ENCODE assay signal across 20 cellular contexts in genomic region chr22:46511391-46512370, GRCh38. TPM values are rescaled to one million over a fixed set of nuclear protein-coding genes. Genes with fewer than 3 reads are reported as not detected.
DNase-seq lines count a peak whose midpoint lies in the region; ATAC-seq, FAIRE-seq and TF ChIP-seq lines count a peak whose summit lies in the region.
"Had no signal": no experiment of that assay in that cellular context is flagged by ENCODE, and none has a peak within 500 bp of the region (broad histone marks: within the 10 kb centered on the region; RNA-seq: fewer than 3 reads in every experiment).

No MANE protein-coding gene starts in this region.

- H2BK12ac ChIP-seq in H1 (ENCODE audit: low read depth, low read length) = peak overlapping the region; percentile 44; the same call in 1 of the 2 replicates

- no peak overlapping the region for H3K23ac ChIP-seq in H1 (ENCODE audit: insufficient read length)

- 0 out of 2 replicates have a peak overlapping the region, but pooled peaks have one; percentile 2 for H4K8ac ChIP-seq in H1 (ENCODE audit: extremely low read depth, insufficient read depth, low read length)

- peaks cover 4% of the 10 kb centered on the region for H3K27me3 Mint-ChIP-seq in activated CD4-positive, alpha-beta memory T cell treated with anti-CD3 and anti-CD28 coated beads, Interleukin-2, amount 10 ng/mL, durations not matched to agents 7 days and 5 days
- H3K27me3 Mint-ChIP-seq in activated T-helper 1 cell treated with anti-CD3 and anti-CD28 coated beads, Interleukin-12 subunit alpha, Interleukin-12 subunit beta, Interleukin-2, Interleukin-4 antibody, amounts not matched to agents 30 ng/mL and 10 ng/mL and 1 ng/mL, durations not matched to agents 14 hours and 24 hours and 36 hours (ENCODE audit: insufficient read depth) = peaks cover 2% of the 10 kb centered on the region

- no peak overlapping the region for H2BK5ac ChIP-seq in H1 (ENCODE audit: low read depth, low read length)

- H4K20me1 ChIP-seq in BLaER1 (no peaks in the 10 kb centered on the region), H1 (replicated peaks in 1 of 2; ENCODE audit: control insufficient read depth in 1 of 2, insufficient read depth in 2 of 2, low read length in 2 of 2) (peaks cover 0 to 8% of the 10 kb centered on the region in 2 experiments)

- H3K4ac ChIP-seq in H1 (replicated peaks; ENCODE audit: insufficient read length, low read depth, low read length) = no peak overlapping the region

- no peak overlapping the region for H2BK15ac ChIP-seq in H1 (ENCODE audit: low read length)

- H3K27me3 ChIP-seq in BLaER1 (no peaks in the 10 kb centered on the region), H1 (replicated peaks in 1 of 4; ENCODE audit: control insufficient read depth in 3 of 4, extremely low read depth in 1 of 4, insufficient read depth in 3 of 4, low read length in 3 of 4) (no peaks in the 10 kb centered on the region)

- FAIRE-seq in H1 (lab: Jason Lieb, UNC) = no peak
- FAIRE-seq: A549, RCC 7860 had no signal

- no peak overlapping the region for H2BK20ac ChIP-seq in H1 (ENCODE audit: low read length)

- TF ChIP-seq EP300 in H1 (IDR thresholded peaks at IDR 0.05; ENCODE audit: borderline replicate concordance in 1 of 2, low read depth in 2 of 2, low read length in 2 of 2) = no peak

- TF ChIP-seq POLR2A in H1 (IDR thresholded peaks at IDR 0.05; ENCODE audit: control extremely low read depth in 1 of 2, low read depth in 2 of 2, low read length in 2 of 2) = no peak

- no peak overlapping the region for H3K27ac Mint-ChIP-seq in activated CD4-positive, alpha-beta memory T cell treated with anti-CD3 and anti-CD28 coated beads, Interleukin-2, amount 10 ng/mL, durations not matched to agents 7 days and 5 days
- no peak overlapping the region for H3K27ac Mint-ChIP-seq in activated T-helper 1 cell treated with anti-CD3 and anti-CD28 coated beads, Interleukin-12 subunit alpha, Interleukin-12 subunit beta, Interleukin-2, Interleukin-4 antibody, amounts not matched to agents 30 ng/mL and 10 ng/mL and 1 ng/mL, durations not matched to agents 14 hours and 24 hours and 36 hours
- H3K27ac Mint-ChIP-seq: CD4-positive, alpha-beta memory T cell; IgD-negative memory B cell had no signal

- POLR2A ChIA-PET in HEK293 (lab: Yijun Ruan, JAX) = no interaction called here
- POLR2A ChIA-PET in H1 (lab: Charles Lee; ENCODE audit: partially characterized antibody) = interaction anchor here (0.6 to 1.9 kb wide), 3 partner anchors 11 to 90 kb away, joined by 3 to 8 read pairs (median 3); partner anchors contain the start of gene CELSR1
- POLR2A ChIA-PET in activated CD4-positive, alpha-beta memory T cell treated with anti-CD3 and anti-CD28 coated beads, Interleukin-2, amount 10 ng/mL, durations not matched to agents 7 days and 5 days (lab: Charles Lee) = no interaction called here

- H3K27ac ChIP-seq in BLaER1 (peak overlapping the region; percentile 55), HEK293 (ENCODE audit: extremely low read depth, low read depth, low read length) (no peak overlapping the region), H1 (ENCODE audit: low read depth, low read length) (no peak overlapping the region)
- H3K27ac ChIP-seq: SJCRH30 had no signal

- no peak overlapping the region for H2AFZ ChIP-seq in H1 (ENCODE audit: low read length)

- H3K79me2 ChIP-seq in H1 (ENCODE audit: control insufficient read depth in 1 of 2, insufficient read depth in 2 of 2, low read length in 2 of 2) = no peaks in the 10 kb centered on the region; a peak in 1 of 4 replicates

- no peaks in the 10 kb centered on the region for H3K4me1 Mint-ChIP-seq in activated CD4-positive, alpha-beta memory T cell treated with anti-CD3 and anti-CD28 coated beads, Interleukin-2, amount 10 ng/mL, durations not matched to agents 7 days and 5 days
- no peaks in the 10 kb centered on the region for H3K4me1 Mint-ChIP-seq in activated T-helper 1 cell treated with anti-CD3 and anti-CD28 coated beads, Interleukin-12 subunit alpha, Interleukin-12 subunit beta, Interleukin-2, Interleukin-4 antibody, amounts not matched to agents 30 ng/mL and 10 ng/mL and 1 ng/mL, durations not matched to agents 14 hours and 24 hours and 36 hours (ENCODE audit: low read depth)

- H3K4me3 ChIP-seq in BLaER1 (no peak overlapping the region), HEK293 (ENCODE audit: low read depth, low read length) (no peak overlapping the region), H1 (ENCODE audit: extremely low read depth in 1 of 4, insufficient read depth in 2 of 4, low read depth in 3 of 4, low read length in 4 of 4) (no peak overlapping the region)
- H3K4me3 ChIP-seq: A549, SJCRH30 had no signal

- no peak overlapping the region for H3K56ac ChIP-seq in H1 (replicated peaks; ENCODE audit: insufficient read length, low read depth, low read length)

- TF ChIP-seq CTCF in HEK293 (tag by site-specific recombination; IDR thresholded peaks at IDR 0.05) (no peak), H1 (IDR thresholded peaks at IDR 0.05; ENCODE audit: control extremely low read depth in 1 of 3, insufficient read depth in 1 of 3, low read depth in 1 of 3, low read length in 3 of 3) (no peak)

- H2AK5ac ChIP-seq in H1 (ENCODE audit: low read depth, low read length) = no peak overlapping the region; the same call in 1 of the 2 replicates

- TF ChIP-seq RAD21 in H1 (IDR thresholded peaks at IDR 0.05 in 1 of 2, conservative IDR thresholded peaks at IDR 0.05 in 1 of 2; ENCODE audit: low read depth in 2 of 2, low read length in 2 of 2) = no peak

- H3K9me3 ChIP-seq in BLaER1 (no peaks in the 10 kb centered on the region), HEK293 (ENCODE audit: control insufficient read depth, insufficient read depth, low read depth, low read length) (no peaks in the 10 kb centered on the region), H1 (ENCODE audit: insufficient read depth in 2 of 2, low read depth in 1 of 2, low read length in 1 of 2) (no peaks in the 10 kb centered on the region)
- H3K9me3 ChIP-seq: A549 had no signal

- H3K4me2 ChIP-seq in BLaER1 (peak overlapping the region; percentile 97), H1 (ENCODE audit: insufficient read depth in 1 of 2, low read depth in 2 of 2, low read length in 2 of 2) (no peak overlapping the region)
- H3K4me2 ChIP-seq: A549 had no signal

- H3K4me3 Mint-ChIP-seq in activated CD4-positive, alpha-beta memory T cell treated with anti-CD3 and anti-CD28 coated beads, Interleukin-2, amount 10 ng/mL, durations not matched to agents 7 days and 5 days = no peak overlapping the region
- H3K4me3 Mint-ChIP-seq in activated T-helper 1 cell treated with anti-CD3 and anti-CD28 coated beads, Interleukin-12 subunit alpha, Interleukin-12 subunit beta, Interleukin-2, Interleukin-4 antibody, amounts not matched to agents 30 ng/mL and 10 ng/mL and 1 ng/mL, durations not matched to agents 14 hours and 24 hours and 36 hours = no peak overlapping the region
- H3K4me3 Mint-ChIP-seq: CD4-positive, alpha-beta memory T cell; IgD-negative memory B cell had no signal

- H3K18ac ChIP-seq in H1 (ENCODE audit: extremely low read depth, low read length) = no peak overlapping the region

- ATAC-seq in HG03439 (IDR thresholded peaks at IDR 0.05; ENCODE audit: unreplicated experiment) = no peak
- ATAC-seq in HG02759 (IDR thresholded peaks at IDR 0.05; ENCODE audit: unreplicated experiment) = no peak
- ATAC-seq: A549 had no signal

- no peak overlapping the region for H3K14ac ChIP-seq in H1 (ENCODE audit: insufficient read length)

- 85% methylated on average over 29 of the region's 29 CpGs; no CpG with 5 or more reads in 1 of the 2 experiments for WGBS in H1 (ENCODE audit: extremely low coverage in 1 of 2, insufficient coverage in 1 of 2, insufficient read length in 1 of 2, insufficient replicate concordance in 2 of 2, low coverage in 1 of 2, low lambda C conversion rate in 2 of 2, missing lambda C conversion rate in 1 of 2), 2 experiments

- no peak overlapping the region for H3K9ac ChIP-seq in BLaER1
- H3K9ac ChIP-seq in H1 (replicated peaks in 1 of 4; ENCODE audit: extremely low read depth in 1 of 4, low read depth in 3 of 4, low read length in 3 of 4) = no peak overlapping the region

- no peak overlapping the region for H4K91ac ChIP-seq in H1 (replicated peaks; ENCODE audit: insufficient read length, low read length)

- no peak overlapping the region for H2BK120ac ChIP-seq in H1 (replicated peaks; ENCODE audit: low read depth, low read length)

- H4K5ac ChIP-seq in H1 (ENCODE audit: insufficient read length, low read depth, low read length) = no peak overlapping the region

- DNase-seq in H1 (ENCODE audit: low read depth in 1 of 2, low spot score in 2 of 2) (no peak), iPS-NIHi11 (ENCODE audit: low spot score) (peak; percentile 11)
- DNase-seq in activated CD4-positive, alpha-beta memory T cell treated with anti-CD3 and anti-CD28 coated beads, Interleukin-2, amount 10 ng/mL, durations not matched to agents 7 days and 5 days = no peak
- no peak for DNase-seq in activated T-helper 1 cell treated with anti-CD3 and anti-CD28 coated beads, Interleukin-12 subunit alpha, Interleukin-12 subunit beta, Interleukin-2, Interleukin-4 antibody, amounts not matched to agents 30 ng/mL and 10 ng/mL and 1 ng/mL, durations not matched to agents 14 hours and 24 hours and 36 hours (ENCODE audit: low spot score)
- DNase-seq: CD4-positive, alpha-beta memory T cell; DND-41; GDM1; GOT3; MV-4-11; NCI-H1436 treated with DMSO at 0.1 percent for 48 hours; NCI-H2081; NCI-H510A treated with DMSO at 0.1 percent for 48 hours; SJCRH30 had no signal

- H3K9me3 Mint-ChIP-seq in activated CD4-positive, alpha-beta memory T cell treated with anti-CD3 and anti-CD28 coated beads, Interleukin-2, amount 10 ng/mL, durations not matched to agents 7 days and 5 days = no peaks in the 10 kb centered on the region
- no peaks in the 10 kb centered on the region for H3K9me3 Mint-ChIP-seq in activated T-helper 1 cell treated with anti-CD3 and anti-CD28 coated beads, Interleukin-12 subunit alpha, Interleukin-12 subunit beta, Interleukin-2, Interleukin-4 antibody, amounts not matched to agents 30 ng/mL and 10 ng/mL and 1 ng/mL, durations not matched to agents 14 hours and 24 hours and 36 hours
- H3K9me3 Mint-ChIP-seq: CD4-positive, alpha-beta memory T cell; IgD-negative memory B cell had no signal

- peaks cover 5% of the 10 kb centered on the region; the same call in 1 of the 2 replicates for H3K79me1 ChIP-seq in H1 (ENCODE audit: low read depth, low read length)

- no peaks in the 10 kb centered on the region for H3K23me2 ChIP-seq in H1 (ENCODE audit: low read depth, low read length)

- H3K4me1 ChIP-seq in BLaER1 (peaks cover 70% of the 10 kb centered on the region), HEK293 (ENCODE audit: control insufficient read depth, insufficient read depth, low read length) (no peaks in the 10 kb centered on the region), H1 (replicated peaks in 1 of 4; ENCODE audit: control insufficient read depth in 3 of 4, insufficient read depth in 4 of 4, low read length in 3 of 4) (peaks cover 0 to 36% (median 21%) of the 10 kb centered on the region in 4 experiments; a peak in 6 of 7 replicates)
- H3K4me1 ChIP-seq: SJCRH30 had no signal

- intact Hi-C loops in activated T-helper 1 cell treated with anti-CD3 and anti-CD28 coated beads, Interleukin-12 subunit alpha, Interleukin-12 subunit beta, Interleukin-2, Interleukin-4 antibody, amounts not matched to agents 30 ng/mL and 10 ng/mL and 1 ng/mL, durations not matched to agents 14 hours and 24 hours and 36 hours (cut with micrococcal nuclease) = no loop called here

- no peaks in the 10 kb centered on the region for H3K36me3 ChIP-seq in BLaER1
- H3K36me3 ChIP-seq in HEK293 (ENCODE audit: control insufficient read depth in 2 of 2, insufficient read depth in 1 of 2, low read length in 2 of 2) = no peaks in the 10 kb centered on the region
- no peaks in the 10 kb centered on the region for H3K36me3 ChIP-seq in H1 (ENCODE audit: control insufficient read depth in 2 of 4, insufficient read depth in 4 of 4, low read length in 3 of 4)
- H3K36me3 ChIP-seq: SJCRH30 had no signal

- CTCF ChIA-PET in HEK293 (lab: Yijun Ruan, JAX) = no interaction called here
- CTCF ChIA-PET in H1 (lab: Charles Lee; ENCODE audit: partially characterized antibody) = interaction anchor here (0.8 to 2.3 kb wide), 4 partner anchors 12 to 144 kb away, joined by 3 to 10 read pairs (median 6); no protein-coding TSS in a partner anchor
- CTCF ChIA-PET in activated CD4-positive, alpha-beta memory T cell treated with anti-CD3 and anti-CD28 coated beads, Interleukin-2, amount 10 ng/mL, durations not matched to agents 7 days and 5 days (lab: Charles Lee) = no interaction called here

- no peaks in the 10 kb centered on the region for H3K36me3 Mint-ChIP-seq in activated CD4-positive, alpha-beta memory T cell treated with anti-CD3 and anti-CD28 coated beads, Interleukin-2, amount 10 ng/mL, durations not matched to agents 7 days and 5 days (ENCODE audit: low read depth)
- no peaks in the 10 kb centered on the region for H3K36me3 Mint-ChIP-seq in activated T-helper 1 cell treated with anti-CD3 and anti-CD28 coated beads, Interleukin-12 subunit alpha, Interleukin-12 subunit beta, Interleukin-2, Interleukin-4 antibody, amounts not matched to agents 30 ng/mL and 10 ng/mL and 1 ng/mL, durations not matched to agents 14 hours and 24 hours and 36 hours (ENCODE audit: low read depth)
- H3K36me3 Mint-ChIP-seq: CD4-positive, alpha-beta memory T cell; IgD-negative memory B cell had no signal

RNA-seq across cellular contexts. Expression of gene CELSR1, which starts 25.7 kb away (rescaled TPM):
- 12.2 and 12.4 TPM in 2 replicates for total RNA-seq in H1 (2021; fragmentation: NEBNext Ultra II Directional; extraction: Animal tissue kit (Norgen Biotek cat#: 25700))
- polyA plus RNA-seq in H1 (2011; rRNA removed) = 9.0 and 16.4 TPM in 2 replicates
- polyA plus RNA-seq in H1 (2011; cell fraction: cytosol; rRNA removed) = 9.1 TPM
- polyA plus RNA-seq in H1 (2011; cell fraction: nucleus; rRNA removed) = 36.2 TPM
- 8.8 to 12.1 TPM (median 10.3 TPM) in 4 replicates for polyA plus RNA-seq in H1 (2012, experiment 1 of 2)
- 7.3 TPM for polyA plus RNA-seq in H1 (2012, experiment 2 of 2)
- 10.4 TPM for polyA plus RNA-seq in H1 (2013, experiment 1 of 2)
- 9.5 TPM for polyA plus RNA-seq in H1 (2013, experiment 2 of 2)
- 22.5 and 24.2 TPM in 2 replicates for polyA minus RNA-seq in H1 (2011; rRNA and poly(A)+ RNA removed)
- polyA minus RNA-seq in H1 (2011; cell fraction: cytosol; rRNA and poly(A)+ RNA removed) = 13.4 TPM
- polyA minus RNA-seq in H1 (2011; cell fraction: nucleus; rRNA and poly(A)+ RNA removed) = 38.4 TPM
- total RNA-seq in activated CD4-positive, alpha-beta memory T cell treated with anti-CD3 and anti-CD28 coated beads, Interleukin-2, amount 10 ng/mL, durations not matched to agents 7 days and 5 days = under 1 TPM; 0.10 to 0.13 TPM
- total RNA-seq in activated T-helper 1 cell treated with anti-CD3 and anti-CD28 coated beads, Interleukin-12 subunit alpha, Interleukin-12 subunit beta, Interleukin-2, Interleukin-4 antibody, amounts not matched to agents 30 ng/mL and 10 ng/mL and 1 ng/mL, durations not matched to agents 14 hours and 24 hours and 36 hours = 0.39 and 0.44 TPM in 2 replicates
- total RNA-seq: SJCRH30 had no signal
